Comparison of ENCODE assay signal across 34 cellular contexts in genomic region chr2:241924909-241925250, GRCh38. TPM values are rescaled to one million over a fixed set of nuclear protein-coding genes. Genes with fewer than 3 reads are reported as not detected.
"Had no signal": no experiment of that assay in that cellular context is flagged by ENCODE, and none has a peak within 500 bp of the region (broad histone marks: within the 10 kb centered on the region; RNA-seq: fewer than 3 reads in every experiment).

No MANE protein-coding gene starts in this region.

- H3K4me1 ChIP-seq: ascending aorta, colonic mucosa, gastroesophageal sphincter, left lung, sigmoid colon, thyroid gland, upper lobe of left lung had no signal

- H3K27ac ChIP-seq: ascending aorta, cardiac muscle cell, colonic mucosa, gastroesophageal sphincter, left lung, sigmoid colon, stomach, thyroid gland, upper lobe of left lung had no signal

- H3K9ac ChIP-seq: SK-N-SH had no signal

- H3K36me3 ChIP-seq: ascending aorta, cardiac muscle cell, colonic mucosa, gastroesophageal sphincter, left lung, sigmoid colon, stomach, thyroid gland, upper lobe of left lung had no signal

- H3K4me3 ChIP-seq: ascending aorta, cardiac muscle cell, colonic mucosa, gastroesophageal sphincter, left lung, lung, sigmoid colon, stomach, thyroid gland, upper lobe of left lung had no signal

- ATAC-seq: gastroesophageal sphincter; left lung; stimulated activated naive B cell treated with anti-CD40 and anti-IgM and Interleukin-4, amounts not matched to agents 10 μg/mL and 1 μg/mL and 100 μg/mL, for 72 hours had no signal

- H3K27me3 ChIP-seq: ascending aorta, cardiac muscle cell, colonic mucosa, gastroesophageal sphincter, left lung, stomach, thyroid gland, upper lobe of left lung had no signal

- H3K9me3 ChIP-seq: ascending aorta, colonic mucosa, gastroesophageal sphincter, left lung, sigmoid colon, SK-N-SH, stomach, thyroid gland, upper lobe of left lung had no signal

- DNase-seq: activated CD4-positive, alpha-beta memory T cell treated with anti-CD3 and anti-CD28 coated beads for 36 hours; activated CD4-positive, alpha-beta T cell treated with anti-CD3 and anti-CD28 coated beads, Interleukin-2, amount 10 ng/mL, durations not matched to agents 24 days and 14 days; activated CD4-positive, CD25-positive, alpha-beta regulatory T cell treated with anti-CD3 and anti-CD28 coated beads, Interleukin-2, amount 50 U/mL, for 72 hours; activated CD8-positive, alpha-beta memory T cell treated with anti-CD3 and anti-CD28 coated beads, Interleukin-2, amount 50 U/mL, for 48 hours; activated effector memory CD4-positive, alpha-beta T cell treated with Interleukin-2 at 50 U/mL for 16 hours; activated naive CD4-positive, alpha-beta T cell treated with Interleukin-2 at 50 U/mL for 16 hours; cerebellar nuclear complex; colonic mucosa; effector CD8-positive, alpha-beta T cell; hippocampal formation; kidney glomerular epithelial cell; left lung; naive B cell; retina; sigmoid colon; SK-N-SH; small intestine; stimulated activated CD4-positive, alpha-beta T cell treated with anti-CD3 and anti-CD28 coated beads, Interleukin-1b, Interleukin-23, amount 100 ng/mL, for 48 hours; stimulated activated naive B cell treated with anti-CD40 and anti-IgM and Interleukin-4, amounts not matched to agents 10 μg/mL and 1 μg/mL and 100 μg/mL, for 72 hours; T-helper 2 cell; thyroid gland had no signal

- H3K4me2 ChIP-seq: SK-N-SH had no signal

RNA-seq across cellular contexts. Expression of gene RTP5, which starts 55.4 kb away (rescaled TPM):
- total RNA-seq: activated CD4-positive, alpha-beta T cell treated with anti-CD3 and anti-CD28 coated beads, Interleukin-2, amount 10 ng/mL, durations not matched to agents 24 days and 14 days; ascending aorta; cardiac muscle cell; colonic mucosa; dermis microvascular lymphatic vessel endothelial cell; fibroblast of lung; fibroblast of villous mesenchyme; gastroesophageal sphincter; mesothelial cell of epicardium; neural crest cell; osteocyte; progenitor cell of endocrine pancreas had no signal
